26 cellular contexts compared by ENCODE assay signal in the genomic region with DNA sequence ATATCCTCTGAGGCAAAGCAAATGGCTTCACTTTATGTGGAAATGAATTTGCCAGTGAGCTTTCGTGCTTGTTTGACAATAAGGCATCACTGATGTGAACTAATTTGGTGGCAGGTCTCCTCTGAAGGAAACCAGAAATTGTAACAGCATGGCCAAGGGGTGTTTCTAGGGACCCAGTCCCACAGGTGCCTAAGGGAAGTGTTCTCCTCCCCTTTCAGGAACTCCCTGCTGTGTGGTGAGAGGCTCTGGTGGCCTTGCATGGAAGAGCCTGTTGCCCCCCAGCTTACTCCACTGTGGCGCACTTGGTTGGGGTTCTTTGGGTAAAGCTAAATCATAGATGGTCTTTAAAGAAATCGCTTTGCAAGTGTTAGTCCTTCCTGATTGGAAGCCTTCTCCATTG.
"Had no signal": no experiment of that assay in that cellular context is flagged by ENCODE, and none has a peak within 500 bp of the region (broad histone marks: within the 10 kb centered on the region; RNA-seq: fewer than 3 reads in every experiment).

No MANE protein-coding gene starts in this region.

- H3K4me1 ChIP-seq: esophagus squamous epithelium, neural progenitor cell, parathyroid adenoma, prostate gland, testis had no signal

- H3K4me3 ChIP-seq: coronary artery, esophagus squamous epithelium, left lung, mucosa of descending colon, neural progenitor cell, prostate gland, skin epidermis, spleen, testis, tibial artery had no signal

- H3K27me3 ChIP-seq: esophagus squamous epithelium, left lung, neural progenitor cell, spleen, testis, tibial artery had no signal

- H3K27me3 Mint-ChIP-seq: effector memory CD8-positive, alpha-beta T cell; naive thymus-derived CD4-positive, alpha-beta T cell; stimulated activated memory B cell treated with anti-CD40 and anti-IgM and Interleukin-4, amounts not matched to agents 10 μg/mL and 1 μg/mL and 100 μg/mL, for 72 hours; type B pancreatic cell had no signal

- H3K4me1 Mint-ChIP-seq: neural progenitor cell had no signal

- H3K4me2 ChIP-seq: neural progenitor cell had no signal

- H3K27ac ChIP-seq: coronary artery, esophagus squamous epithelium, left lung, neural progenitor cell, parathyroid adenoma, prostate gland, skin epidermis, spleen, testis, tibial artery had no signal

- DNase-seq: effector memory CD8-positive, alpha-beta T cell; erythroblast; esophagus squamous epithelium; foreskin melanocyte; head of caudate nucleus; left cardiac atrium; left lung; mesenchymal stem cell; mucosa of descending colon; naive thymus-derived CD4-positive, alpha-beta T cell; right cardiac atrium; spleen; stimulated activated CD4-positive, alpha-beta T cell treated with anti-CD3 and anti-CD28 coated beads, Interleukin-4, amount 100 ng/mL, for 4 hours; stimulated activated naive CD8-positive, alpha-beta T cell treated with anti-CD3 and anti-CD28 coated beads, Interleukin-15, Interleukin-2, amounts not matched to agents 100 U/mL and 50 U/mL, for 24 hours; substantia nigra; testis; tibial artery had no signal

- H3K4me3 Mint-ChIP-seq: effector memory CD8-positive, alpha-beta T cell; mesothelial cell of epicardium; naive thymus-derived CD4-positive, alpha-beta T cell; nephron; neural progenitor cell; stimulated activated memory B cell treated with anti-CD40 and anti-IgM and Interleukin-4, amounts not matched to agents 10 μg/mL and 1 μg/mL and 100 μg/mL, for 72 hours had no signal

- ATAC-seq: effector memory CD8-positive, alpha-beta T cell; left cardiac atrium; left lung; mucosa of descending colon; naive thymus-derived CD4-positive, alpha-beta T cell; right cardiac atrium; stimulated activated memory B cell treated with anti-CD40 and anti-IgM and Interleukin-4, amounts not matched to agents 10 μg/mL and 1 μg/mL and 100 μg/mL, for 72 hours; stimulated activated naive CD8-positive, alpha-beta T cell treated with anti-CD3 and anti-CD28 coated beads, Interleukin-15, Interleukin-2, amounts not matched to agents 100 U/mL and 50 U/mL, for 24 hours had no signal

- H3K27ac Mint-ChIP-seq: mesothelial cell of epicardium; neural progenitor cell; stimulated activated memory B cell treated with anti-CD40 and anti-IgM and Interleukin-4, amounts not matched to agents 10 μg/mL and 1 μg/mL and 100 μg/mL, for 72 hours had no signal

- H3K36me3 ChIP-seq: neural progenitor cell had no signal

- H2AFZ ChIP-seq: neural progenitor cell, parathyroid adenoma had no signal

- H3K9me3 Mint-ChIP-seq: effector memory CD8-positive, alpha-beta T cell; mesothelial cell of epicardium; naive thymus-derived CD4-positive, alpha-beta T cell; nephron; neural progenitor cell; stimulated activated memory B cell treated with anti-CD40 and anti-IgM and Interleukin-4, amounts not matched to agents 10 μg/mL and 1 μg/mL and 100 μg/mL, for 72 hours; type B pancreatic cell had no signal

- H3K9me3 ChIP-seq: esophagus squamous epithelium, left lung, mucosa of descending colon, prostate gland, spleen, testis, tibial artery had no signal

- H3K9ac ChIP-seq: neural progenitor cell, parathyroid adenoma had no signal
